In the genomic region with DNA sequence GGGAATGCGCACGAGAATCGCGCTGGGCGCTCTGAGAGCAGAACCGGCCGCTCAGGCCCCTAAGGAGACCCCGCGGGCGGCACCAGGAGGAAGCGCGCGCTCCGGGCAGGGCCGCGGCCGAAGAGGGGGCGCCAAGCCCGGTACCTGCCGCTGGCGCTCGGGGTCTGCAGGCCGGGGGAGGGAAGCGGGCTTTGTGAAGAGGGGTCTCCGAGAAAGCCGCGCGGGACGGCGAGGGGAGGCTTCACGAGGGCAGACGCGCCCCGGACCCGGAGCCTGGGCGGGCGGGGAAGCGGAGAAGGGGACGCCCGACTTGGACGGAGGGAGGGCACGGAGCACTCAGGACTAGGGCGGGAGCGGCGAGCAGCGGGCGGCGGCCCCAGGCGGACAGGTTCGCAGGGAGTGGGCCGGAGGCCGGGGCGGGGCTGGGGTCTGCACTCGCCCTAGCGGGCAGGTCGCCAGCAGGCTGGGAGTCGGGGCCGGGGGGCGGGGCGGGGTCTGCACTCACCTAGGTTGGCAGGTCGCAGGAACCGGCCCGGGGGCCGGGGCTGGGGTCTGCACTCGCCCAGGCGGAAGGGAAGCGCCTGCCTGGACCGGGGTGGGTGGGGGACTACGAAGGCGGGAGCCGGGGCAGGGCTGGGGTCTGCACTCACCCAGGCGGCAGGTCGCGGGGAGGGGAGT, we compare ENCODE assay signal across 8 cellular contexts. TPM values are rescaled to one million over a fixed set of nuclear protein-coding genes. Genes with fewer than 3 reads are reported as not detected.
DNase-seq lines count a peak whose midpoint lies in the region; ATAC-seq and TF ChIP-seq lines count a peak whose summit lies in the region.

No MANE protein-coding gene starts in this region.

- BruUV-seq in IMR-90 (replicated peaks; lab: Mats Ljungman, UMichigan), result no TSS peak

- ATAC-seq in IMR-90 (ENCODE audit: low read depth), result peak; percentile 7
- no peak for ATAC-seq in HG02870 (IDR thresholded peaks at IDR 0.05; ENCODE audit: unreplicated experiment)

- peaks cover 50% of the 10 kb centered on the region for H3K79me2 ChIP-seq in osteoblast (ENCODE audit: insufficient read depth, low read length)

- 0 out of 2 replicates have a peak overlapping the region, but pooled peaks have one; percentile 26 for H2AK5ac ChIP-seq in IMR-90 (ENCODE audit: low read depth, low read length)

- H3K4me1 ChIP-seq in IMR-90 (ENCODE audit: control insufficient read depth, insufficient read depth, low read length) (peaks cover 3% of the 10 kb centered on the region; the same call in 1 of the 2 replicates), osteoblast (ENCODE audit: insufficient read depth, low read length) (peaks cover 16% of the 10 kb centered on the region)

- POLR2A ChIA-PET in GM10248 (lab: Yijun Ruan, JAX), result interaction anchor here (2.1 kb wide), 1 partner anchor 35 kb away, joined by 9 read pairs; no protein-coding TSS in a partner anchor
- POLR2A ChIA-PET in IMR-90 (lab: Charles Lee; ENCODE audit: unreplicated experiment), result interaction anchor here (0.6 kb wide), 1 partner anchor 1936 kb away, joined by 6 read pairs; the partner anchor contains the start of gene LMBR1

- H3K79me1 ChIP-seq in IMR-90 (ENCODE audit: low read depth in 1 of 2, low read length in 2 of 2), result peaks cover 4 to 23% of the 10 kb centered on the region in 2 experiments; a peak in 3 of 4 replicates

- 0 out of 2 replicates have a peak overlapping the region, but pooled peaks have one; percentile 68 for H3K56ac ChIP-seq in IMR-90 (ENCODE audit: extremely low read depth, insufficient read depth, low read length)

- DNase-seq in GM10248 (ENCODE audit: extremely low spot score) (peak; percentile 30), IMR-90 (no peak), head of caudate nucleus (peak in 28 of 42 donors; percentile 8 to 54 (median 28)), osteoblast (ENCODE audit: insufficient read length, low spot score, missing footprints) (peak; percentile 90), NCI-H2196 (lab: John Stamatoyannopoulos, UW; ENCODE audit: unreplicated experiment) (no peak), AG08395 (ENCODE audit: low spot score) (no peak)
- no peak for DNase-seq in activated T-helper 1 cell treated with anti-CD3 and anti-CD28 coated beads, Interleukin-12 subunit alpha, Interleukin-12 subunit beta, Interleukin-2, Interleukin-4 antibody, amounts not matched to agents 30 ng/mL and 10 ng/mL and 1 ng/mL, durations not matched to agents 14 hours and 24 hours and 36 hours (ENCODE audit: low spot score)

- dilution Hi-C loops in IMR-90 (cut with HindIII; ENCODE audit: low sequenced_read_pairs, unreplicated experiment), result no loop called here

- no peak overlapping the region for H4K5ac ChIP-seq in IMR-90 (ENCODE audit: low read depth, low read length)

- H3K27me3 Mint-ChIP-seq in activated T-helper 1 cell treated with anti-CD3 and anti-CD28 coated beads, Interleukin-12 subunit alpha, Interleukin-12 subunit beta, Interleukin-2, Interleukin-4 antibody, amounts not matched to agents 30 ng/mL and 10 ng/mL and 1 ng/mL, durations not matched to agents 14 hours and 24 hours and 36 hours (ENCODE audit: insufficient read depth), result peaks cover 4% of the 10 kb centered on the region

- peak overlapping the region; percentile 74 for H2BK5ac ChIP-seq in IMR-90 (ENCODE audit: low read depth, low read length, poor library complexity, severe bottlenecking)

- no peak; the same call in 1 of the 2 replicates for TF ChIP-seq POLR2A in IMR-90 (IDR thresholded peaks at IDR 0.05; ENCODE audit: low read depth, low read length)

- H3K18ac ChIP-seq in IMR-90 (ENCODE audit: low read depth, low read length), result no peak overlapping the region

- peak overlapping the region; percentile 71 for H3K27ac ChIP-seq in IMR-90 (ENCODE audit: insufficient read depth, low read length)
- H3K27ac ChIP-seq in osteoblast (ENCODE audit: low read depth, low read length), result peak overlapping the region; percentile 95

- H3K4me1 Mint-ChIP-seq in activated T-helper 1 cell treated with anti-CD3 and anti-CD28 coated beads, Interleukin-12 subunit alpha, Interleukin-12 subunit beta, Interleukin-2, Interleukin-4 antibody, amounts not matched to agents 30 ng/mL and 10 ng/mL and 1 ng/mL, durations not matched to agents 14 hours and 24 hours and 36 hours (ENCODE audit: low read depth), result peaks cover 40% of the 10 kb centered on the region

- no peak overlapping the region for H2BK120ac ChIP-seq in IMR-90 (ENCODE audit: low read depth, low read length)

- peak overlapping the region; percentile 89 for H2AK9ac ChIP-seq in IMR-90 (replicated peaks; ENCODE audit: low read depth, low read length, poor library complexity)

- 1% methylated on average over 24 of the region's 74 CpGs; no CpG with 5 or more reads in 1 of the 2 experiments for WGBS in IMR-90 (ENCODE audit: extremely low coverage in 2 of 2, insufficient read length in 1 of 2), 2 experiments

- peak overlapping the region; percentile 81; the same call in 1 of the 2 replicates for H3K23ac ChIP-seq in IMR-90 (ENCODE audit: low read depth, low read length)

- H3K36me3 Mint-ChIP-seq in activated T-helper 1 cell treated with anti-CD3 and anti-CD28 coated beads, Interleukin-12 subunit alpha, Interleukin-12 subunit beta, Interleukin-2, Interleukin-4 antibody, amounts not matched to agents 30 ng/mL and 10 ng/mL and 1 ng/mL, durations not matched to agents 14 hours and 24 hours and 36 hours (ENCODE audit: low read depth), result peaks cover 13% of the 10 kb centered on the region

- H3K4me3 Mint-ChIP-seq in activated T-helper 1 cell treated with anti-CD3 and anti-CD28 coated beads, Interleukin-12 subunit alpha, Interleukin-12 subunit beta, Interleukin-2, Interleukin-4 antibody, amounts not matched to agents 30 ng/mL and 10 ng/mL and 1 ng/mL, durations not matched to agents 14 hours and 24 hours and 36 hours, result peak overlapping the region; percentile 95

- in situ Hi-C loops in IMR-90 (cut with MboI; ENCODE audit: low sequenced_read_pairs), result no loop called here

- H3K4me3 ChIP-seq in IMR-90 (ENCODE audit: insufficient read depth, low read depth, low read length) (peak overlapping the region; percentile 86), osteoblast (ENCODE audit: insufficient read depth, low read length) (peak overlapping the region; percentile 91)

- H3K9me1 ChIP-seq in IMR-90 (ENCODE audit: insufficient read depth, low read length), result peaks cover 4% of the 10 kb centered on the region

- H3K27ac Mint-ChIP-seq in activated T-helper 1 cell treated with anti-CD3 and anti-CD28 coated beads, Interleukin-12 subunit alpha, Interleukin-12 subunit beta, Interleukin-2, Interleukin-4 antibody, amounts not matched to agents 30 ng/mL and 10 ng/mL and 1 ng/mL, durations not matched to agents 14 hours and 24 hours and 36 hours, result peak overlapping the region; percentile 92

- TF ChIP-seq RAD21 in IMR-90 (IDR thresholded peaks at IDR 0.05; ENCODE audit: low read length), result no peak

- no peaks in the 10 kb centered on the region for H3K27me3 ChIP-seq in IMR-90 (ENCODE audit: control insufficient read depth, insufficient read depth, low read length)
- H3K27me3 ChIP-seq in osteoblast (ENCODE audit: insufficient read depth, low read length), result no peaks in the 10 kb centered on the region

- 0 out of 2 replicates have a peak overlapping the region, but pooled peaks have one; percentile 6 for H3K14ac ChIP-seq in IMR-90 (replicated peaks; ENCODE audit: low read depth, low read length)

- H3K9me3 ChIP-seq in IMR-90 (ENCODE audit: control insufficient read depth, insufficient read depth, low read length) (no peaks in the 10 kb centered on the region), osteoblast (ENCODE audit: low read depth, low read length) (no peaks in the 10 kb centered on the region)

- CTCF ChIA-PET in GM10248 (lab: Yijun Ruan, JAX) (interaction anchor here (1.0 kb wide), 1 partner anchor 9 kb away, joined by 5 read pairs; no protein-coding TSS in a partner anchor), IMR-90 (lab: Yijun Ruan, JAX) (interaction anchor here (0.9 to 1.1 kb wide), 2 partner anchors 15 to 41 kb away, joined by 3 read pairs; no protein-coding TSS in a partner anchor)

- H3K9ac ChIP-seq in IMR-90 (ENCODE audit: low read depth, low read length), result peak overlapping the region; percentile 90

- H2AFZ ChIP-seq in IMR-90 (replicated peaks; ENCODE audit: low read length, poor library complexity), result peak overlapping the region; percentile 99
- peak overlapping the region; percentile 37 for H2AFZ ChIP-seq in osteoblast (ENCODE audit: low read length)

- H4K20me1 ChIP-seq in IMR-90 (ENCODE audit: insufficient read depth, low read length) (peaks cover 13% of the 10 kb centered on the region; the same call in 1 of the 2 replicates), osteoblast (ENCODE audit: insufficient read depth, low read length) (peaks cover 8% of the 10 kb centered on the region)

- intact Hi-C loops in IMR-90 (cut with micrococcal nuclease), result loop anchor here (1.0 to 10.0 kb wide), 7 partner anchors 26 to 214 kb away; partner anchors contain the start of genes DYNC2I1 and NCAPG2
- intact Hi-C loops in activated T-helper 1 cell treated with anti-CD3 and anti-CD28 coated beads, Interleukin-12 subunit alpha, Interleukin-12 subunit beta, Interleukin-2, Interleukin-4 antibody, amounts not matched to agents 30 ng/mL and 10 ng/mL and 1 ng/mL, durations not matched to agents 14 hours and 24 hours and 36 hours (cut with micrococcal nuclease), result loop anchor here (1.0 to 2.0 kb wide), 5 partner anchors 10 to 149 kb away; partner anchors contain the start of genes DYNC2I1 and NCAPG2
- intact Hi-C loops in head of caudate nucleus (cut with DNase I), result loop anchor here (2.0 kb wide), 1 partner anchor 124 kb away; the partner anchor contains the start of gene NCAPG2

- peak overlapping the region; percentile 90 for H3K4me2 ChIP-seq in IMR-90 (ENCODE audit: low read depth, low read length)
- peak overlapping the region; percentile 90 for H3K4me2 ChIP-seq in osteoblast (ENCODE audit: insufficient read depth, low read length)

- H4K91ac ChIP-seq in IMR-90 (ENCODE audit: insufficient read depth, low read depth, low read length), result peak overlapping the region; percentile 48; the same call in 1 of the 2 replicates

- TF ChIP-seq CTCF in GM10248 (IDR thresholded peaks at IDR 0.05; ENCODE audit: control extremely low read depth, extremely low read depth, low read depth, missing control alignments) (no peak), IMR-90 (conservative IDR thresholded peaks at IDR 0.05; ENCODE audit: low read depth, low read length) (no peak), osteoblast (IDR thresholded peaks at IDR 0.05; ENCODE audit: extremely low read depth, low read depth, low read length) (no peak)

- H3K36me3 ChIP-seq in IMR-90 (ENCODE audit: control insufficient read depth, insufficient read depth, low read length), result no peaks in the 10 kb centered on the region
- H3K36me3 ChIP-seq in osteoblast (ENCODE audit: insufficient read depth, low read length), result no peaks in the 10 kb centered on the region

- no peaks in the 10 kb centered on the region for H3K9me3 Mint-ChIP-seq in activated T-helper 1 cell treated with anti-CD3 and anti-CD28 coated beads, Interleukin-12 subunit alpha, Interleukin-12 subunit beta, Interleukin-2, Interleukin-4 antibody, amounts not matched to agents 30 ng/mL and 10 ng/mL and 1 ng/mL, durations not matched to agents 14 hours and 24 hours and 36 hours

- peak overlapping the region; percentile 51; the same call in 1 of the 2 replicates for H3K4ac ChIP-seq in IMR-90 (ENCODE audit: low read depth, low read length)

- no peak overlapping the region for H2BK20ac ChIP-seq in IMR-90 (ENCODE audit: low read depth, low read length)

- peak overlapping the region in 1 of 2 experiments; percentile 9; a peak in 1 of 4 replicates for H4K8ac ChIP-seq in IMR-90 (ENCODE audit: low read depth in 2 of 2, low read length in 2 of 2)

- no peak overlapping the region for H2BK15ac ChIP-seq in IMR-90 (ENCODE audit: low read depth, low read length)

RNA-seq across cellular contexts. Expression of gene ESYT2, which starts 0.8 kb away (rescaled TPM):
- total RNA-seq in IMR-90 (2012; rRNA removed), result 64.4 and 69.9 TPM in 2 replicates
- 23.7 and 26.7 TPM in 2 replicates for polyA plus RNA-seq in IMR-90 (2012; rRNA removed)
- polyA plus RNA-seq in IMR-90 (2012; cell fraction: cytosol; rRNA removed), result 7.2 and 17.1 TPM in 2 replicates
- 19.8 and 30.4 TPM in 2 replicates for polyA plus RNA-seq in IMR-90 (2012; cell fraction: nucleus; rRNA removed; ENCODE audit: low replicate concordance)
- 59.1 and 63.1 TPM in 2 replicates for total RNA-seq in activated T-helper 1 cell treated with anti-CD3 and anti-CD28 coated beads, Interleukin-12 subunit alpha, Interleukin-12 subunit beta, Interleukin-2, Interleukin-4 antibody, amounts not matched to agents 30 ng/mL and 10 ng/mL and 1 ng/mL, durations not matched to agents 14 hours and 24 hours and 36 hours
- total RNA-seq in osteoblast, result 126 and 132 TPM in 2 replicates

RNA-seq across cellular contexts. Expression of gene DYNC2I1, which starts 27.9 kb away (rescaled TPM):
- total RNA-seq in IMR-90 (2012; rRNA removed) (3.9 and 4.5 TPM in 2 replicates), osteoblast (5.9 and 8.0 TPM in 2 replicates)
- polyA plus RNA-seq in IMR-90 (2012; rRNA removed), result 11.5 and 14.4 TPM in 2 replicates
- 11.2 and 11.9 TPM in 2 replicates for polyA plus RNA-seq in IMR-90 (2012; cell fraction: cytosol; rRNA removed)
- polyA plus RNA-seq in IMR-90 (2012; cell fraction: nucleus; rRNA removed; ENCODE audit: low replicate concordance), result 34.1 and 83.0 TPM in 2 replicates
- 11.7 and 16.7 TPM in 2 replicates for total RNA-seq in activated T-helper 1 cell treated with anti-CD3 and anti-CD28 coated beads, Interleukin-12 subunit alpha, Interleukin-12 subunit beta, Interleukin-2, Interleukin-4 antibody, amounts not matched to agents 30 ng/mL and 10 ng/mL and 1 ng/mL, durations not matched to agents 14 hours and 24 hours and 36 hours

Comparison
In these comparisons a context has a peak if more than half of its experiments do, and no peak if none do; other contexts are left out.
1. DNase-seq: peak in GM10248 (single experiment), head of caudate nucleus (28 of 42) and osteoblast (single experiment); none in IMR-90 (single experiment), activated T-helper 1 cell treated with anti-CD3 and anti-CD28 coated beads, Interleukin-12 subunit alpha, Interleukin-12 subunit beta, Interleukin-2, Interleukin-4 antibody, amounts not matched to agents 30 ng/mL and 10 ng/mL and 1 ng/mL, durations not matched to agents 14 hours and 24 hours and 36 hours (single experiment), NCI-H2196 (single experiment) and AG08395 (single experiment).